Comparison of ENCODE assay signal across 24 cellular contexts in genomic region chr1:156738916-156739315, GRCh38. TPM values are rescaled to one million over a fixed set of nuclear protein-coding genes. Genes with fewer than 3 reads are reported as not detected.
DNase-seq lines count a peak whose midpoint lies in the region; ATAC-seq and TF ChIP-seq lines count a peak whose summit lies in the region.
"Had no signal": no experiment of that assay in that cellular context is flagged by ENCODE, and none has a peak within 500 bp of the region (broad histone marks: within the 10 kb centered on the region; RNA-seq: fewer than 3 reads in every experiment).

No MANE protein-coding gene starts in this region.

- ATAC-seq in activated CD4-positive, alpha-beta T cell treated with anti-CD3 and anti-CD28 coated beads for 36 hours, result no peak
- ATAC-seq in natural killer cell treated with Interleukin-12 subunit alpha and Interleukin-12 subunit beta and Interleukin-15 and Interleukin-18, amount 100 ng/mL, for 72 hours, result no peak
- no peak for ATAC-seq in HG02885 (IDR thresholded peaks at IDR 0.05; ENCODE audit: poor library complexity, unreplicated experiment)
- ATAC-seq: Right ventricle myocardium inferior had no signal

- peaks cover 37% of the 10 kb centered on the region for H3K4me1 Mint-ChIP-seq in activated CD4-positive, alpha-beta T cell treated with anti-CD3 and anti-CD28 coated beads for 36 hours
- H3K4me1 Mint-ChIP-seq in activated T-helper 2 cell treated with anti-CD3 and anti-CD28 coated beads, Interferon-gamma antibody, Interleukin-2, Interleukin-4, amounts not matched to agents 10 μg/mL and 5 μg/mL and 100 μg/mL, durations not matched to agents 14 hours and 24 hours and 36 hours (ENCODE audit: low read depth), result peaks cover 20% of the 10 kb centered on the region
- H3K4me1 Mint-ChIP-seq in natural killer cell treated with Interleukin-12 subunit alpha and Interleukin-12 subunit beta and Interleukin-15 and Interleukin-18, amount 100 ng/mL, for 72 hours (ENCODE audit: low read depth in 2 of 2), result peaks cover 22 to 29% of the 10 kb centered on the region in 2 donors

- peaks cover 55% of the 10 kb centered on the region for H3K36me3 Mint-ChIP-seq in activated CD4-positive, alpha-beta T cell treated with anti-CD3 and anti-CD28 coated beads for 36 hours (ENCODE audit: low read depth)
- H3K36me3 Mint-ChIP-seq in activated T-helper 2 cell treated with anti-CD3 and anti-CD28 coated beads, Interferon-gamma antibody, Interleukin-2, Interleukin-4, amounts not matched to agents 10 μg/mL and 5 μg/mL and 100 μg/mL, durations not matched to agents 14 hours and 24 hours and 36 hours (ENCODE audit: low read depth), result peaks cover 68% of the 10 kb centered on the region
- peaks cover 14% of the 10 kb centered on the region for H3K36me3 Mint-ChIP-seq in natural killer cell treated with Interleukin-12 subunit alpha and Interleukin-12 subunit beta and Interleukin-15 and Interleukin-18, amount 100 ng/mL, for 72 hours

- intact Hi-C loops in activated CD4-positive, alpha-beta T cell treated with anti-CD3 and anti-CD28 coated beads for 36 hours (cut with DNase I, micrococcal nuclease), result no loop called here
- intact Hi-C loops in activated T-helper 2 cell treated with anti-CD3 and anti-CD28 coated beads, Interferon-gamma antibody, Interleukin-2, Interleukin-4, amounts not matched to agents 10 μg/mL and 5 μg/mL and 100 μg/mL, durations not matched to agents 14 hours and 24 hours and 36 hours (cut with micrococcal nuclease), result no loop called here

- no peaks in the 10 kb centered on the region for H3K9me3 ChIP-seq in HEK293 (ENCODE audit: control insufficient read depth, insufficient read depth, low read depth, low read length)
- H3K9me3 ChIP-seq: neutrophil, testis had no signal

- H3K36me3 ChIP-seq in HEK293 (ENCODE audit: control insufficient read depth in 2 of 2, insufficient read depth in 1 of 2, low read length in 2 of 2), result peaks cover 4 to 66% of the 10 kb centered on the region in 2 experiments; a peak in 2 of 3 replicates

- peak overlapping the region; percentile 6 for H3K4me3 Mint-ChIP-seq in activated CD4-positive, alpha-beta T cell treated with anti-CD3 and anti-CD28 coated beads for 36 hours
- peak overlapping the region; percentile 72 for H3K4me3 Mint-ChIP-seq in activated T-helper 2 cell treated with anti-CD3 and anti-CD28 coated beads, Interferon-gamma antibody, Interleukin-2, Interleukin-4, amounts not matched to agents 10 μg/mL and 5 μg/mL and 100 μg/mL, durations not matched to agents 14 hours and 24 hours and 36 hours (ENCODE audit: low read depth)
- H3K4me3 Mint-ChIP-seq in natural killer cell treated with Interleukin-12 subunit alpha and Interleukin-12 subunit beta and Interleukin-15 and Interleukin-18, amount 100 ng/mL, for 72 hours, result peak overlapping the region; percentile 67

- H3K27ac ChIP-seq in HEK293 (ENCODE audit: extremely low read depth, low read depth, low read length), result no peak overlapping the region
- H3K27ac ChIP-seq: epithelial cell of prostate, neutrophil, testis had no signal

- peak overlapping the region; percentile 72 for H3K27ac Mint-ChIP-seq in activated CD4-positive, alpha-beta T cell treated with anti-CD3 and anti-CD28 coated beads for 36 hours
- peak overlapping the region; percentile 49 for H3K27ac Mint-ChIP-seq in activated T-helper 2 cell treated with anti-CD3 and anti-CD28 coated beads, Interferon-gamma antibody, Interleukin-2, Interleukin-4, amounts not matched to agents 10 μg/mL and 5 μg/mL and 100 μg/mL, durations not matched to agents 14 hours and 24 hours and 36 hours
- H3K27ac Mint-ChIP-seq in natural killer cell treated with Interleukin-12 subunit alpha and Interleukin-12 subunit beta and Interleukin-15 and Interleukin-18, amount 100 ng/mL, for 72 hours, result peak overlapping the region; percentile 31 to 40

- POLR2A ChIA-PET in activated CD4-positive, alpha-beta T cell treated with anti-CD3 and anti-CD28 coated beads for 36 hours (lab: Charles Lee), result interaction anchor here (2.5 kb wide), 1 partner anchor 11 kb away, joined by 55 read pairs; the partner anchor contains the start of genes ISG20L2 and METTL25B
- POLR2A ChIA-PET in HEK293 (lab: Yijun Ruan, JAX), result interaction anchor here (0.9 to 3.1 kb wide), 3 partner anchors 10 to 28 kb away, joined by 3 to 63 read pairs (median 4); partner anchors contain the start of genes HDGF, ISG20L2, METTL25B and PRCC

- no peak for DNase-seq in activated CD4-positive, alpha-beta T cell treated with anti-CD3 and anti-CD28 coated beads for 36 hours
- DNase-seq in activated CD4-positive, alpha-beta T cell treated with anti-CD3 and anti-CD28 coated beads for 48 hours, result no peak
- no peak for DNase-seq in activated T-helper 2 cell treated with anti-CD3 and anti-CD28 coated beads, Interferon-gamma antibody, Interleukin-2, Interleukin-4, amounts not matched to agents 10 μg/mL and 5 μg/mL and 100 μg/mL, durations not matched to agents 14 hours and 24 hours and 36 hours (ENCODE audit: low spot score)
- no peak for DNase-seq in natural killer cell treated with Interleukin-12 subunit alpha and Interleukin-12 subunit beta and Interleukin-15 and Interleukin-18, amount 100 ng/mL, for 72 hours (ENCODE audit: low spot score)
- DNase-seq in NCI-H226, result no peak
- no peak for DNase-seq in DMS114 treated with DMSO at 0.1 percent for 48 hours (lab: John Stamatoyannopoulos, UW; ENCODE audit: unreplicated experiment)
- DNase-seq: activated naive CD4-positive, alpha-beta T cell treated with anti-CD3 and anti-CD28 coated beads, Interleukin-2, amount 50 U/mL, for 16 hours; C1 segment of cervical spinal cord; dermis blood vessel endothelial cell; DMS79 treated with DMSO at 0.1 percent for 48 hours; GOT3; IMR-90; kidney glomerular epithelial cell; NCI-H2029; NCI-H510A; retina; stimulated activated CD4-positive, alpha-beta T cell treated with anti-CD3 and anti-CD28 coated beads, Interleukin-12 subunit alpha, Interleukin-12 subunit beta, amount 100 ng/mL, for 4 hours; SW 1271; testis had no signal

- no peaks in the 10 kb centered on the region for H3K27me3 Mint-ChIP-seq in activated CD4-positive, alpha-beta T cell treated with anti-CD3 and anti-CD28 coated beads for 36 hours
- no peaks in the 10 kb centered on the region for H3K27me3 Mint-ChIP-seq in activated T-helper 2 cell treated with anti-CD3 and anti-CD28 coated beads, Interferon-gamma antibody, Interleukin-2, Interleukin-4, amounts not matched to agents 10 μg/mL and 5 μg/mL and 100 μg/mL, durations not matched to agents 14 hours and 24 hours and 36 hours (ENCODE audit: low read depth)
- no peaks in the 10 kb centered on the region for H3K27me3 Mint-ChIP-seq in natural killer cell treated with Interleukin-12 subunit alpha and Interleukin-12 subunit beta and Interleukin-15 and Interleukin-18, amount 100 ng/mL, for 72 hours

- no peaks in the 10 kb centered on the region for H3K9me3 Mint-ChIP-seq in activated CD4-positive, alpha-beta T cell treated with anti-CD3 and anti-CD28 coated beads for 36 hours (ENCODE audit: low read depth)
- no peaks in the 10 kb centered on the region for H3K9me3 Mint-ChIP-seq in activated T-helper 2 cell treated with anti-CD3 and anti-CD28 coated beads, Interferon-gamma antibody, Interleukin-2, Interleukin-4, amounts not matched to agents 10 μg/mL and 5 μg/mL and 100 μg/mL, durations not matched to agents 14 hours and 24 hours and 36 hours
- no peaks in the 10 kb centered on the region for H3K9me3 Mint-ChIP-seq in natural killer cell treated with Interleukin-12 subunit alpha and Interleukin-12 subunit beta and Interleukin-15 and Interleukin-18, amount 100 ng/mL, for 72 hours

- H3K4me1 ChIP-seq in HEK293 (ENCODE audit: control insufficient read depth, insufficient read depth, low read length), result no peaks in the 10 kb centered on the region

- H3K4me3 ChIP-seq in HEK293 (ENCODE audit: low read depth, low read length), result no peak overlapping the region
- H3K4me3 ChIP-seq: testis had no signal

- TF ChIP-seq CTCF in HEK293 (tag by site-specific recombination; IDR thresholded peaks at IDR 0.05), result no peak

- CTCF ChIA-PET in activated CD4-positive, alpha-beta T cell treated with anti-CD3 and anti-CD28 coated beads for 36 hours (lab: Charles Lee), result interaction anchor here (0.7 to 4.7 kb wide), 4 partner anchors 11 to 1778 kb away, joined by 3 to 73 read pairs (median 4); partner anchors contain the start of genes ISG20L2 and METTL25B
- CTCF ChIA-PET in HEK293 (lab: Yijun Ruan, JAX), result interaction anchor here (1.0 to 3.5 kb wide), 3 partner anchors 11 to 150 kb away, joined by 3 to 28 read pairs (median 5); partner anchors contain the start of genes ISG20L2 and METTL25B

RNA-seq across cellular contexts. Expression of gene MRPL24, which starts 2.0 kb away (rescaled TPM):
- 10 to 100 TPM; 81.9 to 89.7 TPM for total RNA-seq in activated CD4-positive, alpha-beta T cell treated with anti-CD3 and anti-CD28 coated beads for 36 hours
- 116 and 124 TPM in 2 replicates for total RNA-seq in activated T-helper 2 cell treated with anti-CD3 and anti-CD28 coated beads, Interferon-gamma antibody, Interleukin-2, Interleukin-4, amounts not matched to agents 10 μg/mL and 5 μg/mL and 100 μg/mL, durations not matched to agents 14 hours and 24 hours and 36 hours
- 10 to 100 TPM; 52.9 to 71.2 TPM for total RNA-seq in natural killer cell treated with Interleukin-12 subunit alpha and Interleukin-12 subunit beta and Interleukin-15 and Interleukin-18, amount 100 ng/mL, for 72 hours

RNA-seq across cellular contexts. Expression of gene ISG20L2, which starts 10.3 kb away (rescaled TPM):
- 10 to 100 TPM; 48.4 to 65.2 TPM for total RNA-seq in activated CD4-positive, alpha-beta T cell treated with anti-CD3 and anti-CD28 coated beads for 36 hours
- 52.2 and 57.4 TPM in 2 replicates for total RNA-seq in activated T-helper 2 cell treated with anti-CD3 and anti-CD28 coated beads, Interferon-gamma antibody, Interleukin-2, Interleukin-4, amounts not matched to agents 10 μg/mL and 5 μg/mL and 100 μg/mL, durations not matched to agents 14 hours and 24 hours and 36 hours
- 10 to 100 TPM; 67.5 to 97.5 TPM for total RNA-seq in natural killer cell treated with Interleukin-12 subunit alpha and Interleukin-12 subunit beta and Interleukin-15 and Interleukin-18, amount 100 ng/mL, for 72 hours

RNA-seq across cellular contexts. Expression of gene METTL25B, which starts 10.6 kb away (rescaled TPM):
- 10 to 100 TPM; 31.0 to 40.5 TPM for total RNA-seq in activated CD4-positive, alpha-beta T cell treated with anti-CD3 and anti-CD28 coated beads for 36 hours
- 37.3 and 45.2 TPM in 2 replicates for total RNA-seq in activated T-helper 2 cell treated with anti-CD3 and anti-CD28 coated beads, Interferon-gamma antibody, Interleukin-2, Interleukin-4, amounts not matched to agents 10 μg/mL and 5 μg/mL and 100 μg/mL, durations not matched to agents 14 hours and 24 hours and 36 hours
- total RNA-seq in natural killer cell treated with Interleukin-12 subunit alpha and Interleukin-12 subunit beta and Interleukin-15 and Interleukin-18, amount 100 ng/mL, for 72 hours, result 10 to 100 TPM; 33.0 to 37.4 TPM

RNA-seq across cellular contexts. Expression of gene HDGF, which starts 12.6 kb away (rescaled TPM):
- 100 to 1,000 TPM; 312 to 358 TPM for total RNA-seq in activated CD4-positive, alpha-beta T cell treated with anti-CD3 and anti-CD28 coated beads for 36 hours
- total RNA-seq in activated T-helper 2 cell treated with anti-CD3 and anti-CD28 coated beads, Interferon-gamma antibody, Interleukin-2, Interleukin-4, amounts not matched to agents 10 μg/mL and 5 μg/mL and 100 μg/mL, durations not matched to agents 14 hours and 24 hours and 36 hours, result 359 and 360 TPM in 2 replicates
- total RNA-seq in natural killer cell treated with Interleukin-12 subunit alpha and Interleukin-12 subunit beta and Interleukin-15 and Interleukin-18, amount 100 ng/mL, for 72 hours, result 100 to 1,000 TPM; 208 to 308 TPM

RNA-seq across cellular contexts. Expression of gene PRCC, which starts 28.4 kb away (rescaled TPM):
- total RNA-seq in activated CD4-positive, alpha-beta T cell treated with anti-CD3 and anti-CD28 coated beads for 36 hours, result 100 to 1,000 TPM in 1 of 2 experiments, 10 to 100 TPM in 1; 80.4 to 110 TPM
- 94.8 and 110 TPM in 2 replicates for total RNA-seq in activated T-helper 2 cell treated with anti-CD3 and anti-CD28 coated beads, Interferon-gamma antibody, Interleukin-2, Interleukin-4, amounts not matched to agents 10 μg/mL and 5 μg/mL and 100 μg/mL, durations not matched to agents 14 hours and 24 hours and 36 hours
- total RNA-seq in natural killer cell treated with Interleukin-12 subunit alpha and Interleukin-12 subunit beta and Interleukin-15 and Interleukin-18, amount 100 ng/mL, for 72 hours, result 100 to 1,000 TPM in 1 of 2 donors, 10 to 100 TPM in 1; 86.2 to 116 TPM

Comparison
In these comparisons a context has a peak if more than half of its experiments do, and no peak if none do; other contexts are left out.
1. H3K4me3 Mint-ChIP-seq: peak in every context shown above with its lines; median percentile 72 in activated T-helper 2 cell treated with anti-CD3 and anti-CD28 coated beads, Interferon-gamma antibody, Interleukin-2, Interleukin-4, amounts not matched to agents 10 μg/mL and 5 μg/mL and 100 μg/mL, durations not matched to agents 14 hours and 24 hours and 36 hours; 67 in natural killer cell treated with Interleukin-12 subunit alpha and Interleukin-12 subunit beta and Interleukin-15 and Interleukin-18, amount 100 ng/mL, for 72 hours; 6 in activated CD4-positive, alpha-beta T cell treated with anti-CD3 and anti-CD28 coated beads for 36 hours.